ENCODE assay signal across 8 cellular contexts in the genomic region with DNA sequence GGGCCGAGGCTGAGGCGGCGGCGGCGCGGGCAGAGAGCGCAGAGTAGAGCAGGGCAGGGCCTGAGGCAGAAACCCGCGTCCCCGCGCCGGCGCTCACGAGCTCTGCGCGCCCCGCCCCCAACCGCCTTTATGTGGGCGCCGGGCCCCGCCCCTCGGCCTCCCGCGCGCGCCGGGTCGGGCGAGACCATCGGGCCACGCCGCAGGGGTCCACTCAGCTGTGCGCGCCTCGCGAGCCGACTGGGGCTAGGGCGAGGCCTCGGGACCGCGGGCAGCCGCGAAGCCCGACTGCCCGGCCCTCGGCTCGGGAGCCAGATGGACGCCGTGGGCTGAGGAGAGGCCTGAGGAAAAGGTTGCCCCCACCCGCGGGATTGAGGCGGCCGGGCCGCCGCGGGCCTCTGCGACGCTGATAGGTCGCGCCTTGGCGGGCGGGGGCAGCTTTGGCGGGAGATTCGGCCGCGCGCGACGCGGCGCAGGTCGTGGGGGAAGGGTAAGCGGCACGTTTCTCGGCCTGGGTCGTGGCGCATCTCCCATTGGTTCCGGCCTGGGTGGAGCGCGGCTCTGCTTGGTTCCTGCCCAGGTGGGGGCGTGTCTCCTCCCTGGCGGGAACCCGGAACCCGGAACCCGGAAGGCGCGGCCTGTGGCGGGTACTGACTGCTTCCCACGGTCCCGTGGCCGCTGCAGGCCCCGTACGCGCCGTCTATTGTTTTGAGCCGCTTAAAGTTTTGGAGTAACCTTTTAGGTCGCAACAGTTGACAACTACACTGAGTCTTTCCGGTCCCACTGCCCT. TPM values are rescaled to one million over a fixed set of nuclear protein-coding genes. Genes with fewer than 3 reads are reported as not detected.
DNase-seq lines count a peak whose midpoint lies in the region; ATAC-seq, FAIRE-seq and TF ChIP-seq lines count a peak whose summit lies in the region.

SLBP (minus strand) TSS at position 104 of the 787 bp plus-strand sequence. CDS start 131 bp downstream, outside the sequence.

- no peaks in the 10 kb centered on the region for H4K20me1 ChIP-seq in OCI-LY1 (ENCODE audit: insufficient read depth, low read length)

- peak within 1 kb of the TSS; percentile 99 for H3K4me3 ChIP-seq in OCI-LY1 (ENCODE audit: low read depth, low read length, poor library complexity, severe bottlenecking)

- peaks cover 68% of the 10 kb centered on the region for H3K4me1 ChIP-seq in OCI-LY1 (ENCODE audit: insufficient read depth, low read length, severe bottlenecking)

- H3K27ac ChIP-seq in OCI-LY1 (ENCODE audit: low read depth, low read length, poor library complexity, severe bottlenecking): peak within 1 kb of the TSS; percentile 88

- in situ Hi-C loops in endometrial microvascular endothelial cells (cut with HindIII; ENCODE audit: inconsistent ontology term, low pct_unique_long_range_greater_than_20kb, low sequenced_read_pairs): no loop called here

- peak within 1 kb of the TSS; percentile 99 for H3K9ac ChIP-seq in OCI-LY1 (ENCODE audit: low read length)

- no peaks in the 10 kb centered on the region for H3K9me3 ChIP-seq in OCI-LY1 (ENCODE audit: low read length)

- H3K36me3 ChIP-seq in OCI-LY1 (ENCODE audit: insufficient read depth, low read length): peaks cover 45% of the 10 kb centered on the region

- DNase-seq in D721Med (ENCODE audit: insufficient read length, low spot score): peak; percentile 96
- peak; percentile 98 for DNase-seq in HuH-7 (ENCODE audit: low spot score)
- peak; percentile 99 for DNase-seq in activated CD8-positive, alpha-beta memory T cell treated with anti-CD3 and anti-CD28 coated beads, Interleukin-2, amount 50 U/mL, for 4 hours
- DNase-seq in midbrain (lab: John Stamatoyannopoulos, UW): peak; percentile 81
- DNase-seq in stimulated activated CD8-positive, alpha-beta memory T cell treated with anti-CD3 and anti-CD28 coated beads, Interleukin-2, amount 100 ng/mL, for 1 hour (ENCODE audit: low read depth in 2 of 2): peak; percentile 96 to 98

- peak within 1 kb of the TSS; percentile 89 for H3K4me2 ChIP-seq in OCI-LY1 (ENCODE audit: low read length)

- ATAC-seq in GM21526 (IDR thresholded peaks at IDR 0.05; ENCODE audit: low FRiP score, unreplicated experiment): peak; percentile 78

- no peaks in the 10 kb centered on the region for H3F3A ChIP-seq in OCI-LY1 (ENCODE audit: insufficient read depth, low read length)

- H3K79me2 ChIP-seq in OCI-LY1 (ENCODE audit: insufficient read depth, low read length): peaks cover 43% of the 10 kb centered on the region

- H3K9me2 ChIP-seq in OCI-LY1 (ENCODE audit: low read depth, low read length): no peaks in the 10 kb centered on the region

- no peak for FAIRE-seq in D721Med (lab: Jason Lieb, UNC)

- H3K27me3 ChIP-seq in OCI-LY1 (ENCODE audit: insufficient read depth, low read length): no peaks in the 10 kb centered on the region

- TF ChIP-seq CTCF in D721Med (IDR thresholded peaks at IDR 0.05; ENCODE audit: insufficient read depth, missing control alignments) (no peak), OCI-LY1 (IDR thresholded peaks at IDR 0.05; ENCODE audit: low read length) (no peak)

- no peak within 1 kb of the TSS for H2AFZ ChIP-seq in OCI-LY1 (ENCODE audit: low read length)

RNA-seq across cellular contexts. Expression of gene SLBP, which starts in this region (rescaled TPM):
- 81.0 TPM for total RNA-seq in endometrial microvascular endothelial cells (ENCODE audit: inconsistent ontology term)

Comparison
In these comparisons a context has a peak if more than half of its experiments do, and no peak if none do; other contexts are left out.
1. Peak in every context shown above with its lines: DNase-seq, ATAC-seq, H3K4me3 ChIP-seq and H3K27ac ChIP-seq.